ENCODE assay signal across 7 cellular contexts in genomic region chr11:64810891-64811272, GRCh38. TPM values are rescaled to one million over a fixed set of nuclear protein-coding genes. Genes with fewer than 3 reads are reported as not detected.
DNase-seq lines count a peak whose midpoint lies in the region; ATAC-seq, FAIRE-seq and TF ChIP-seq lines count a peak whose summit lies in the region.

No MANE protein-coding gene starts in this region.

- no peak for FAIRE-seq in small intestine (lab: Jason Lieb, UNC)

- H3K4me3 Mint-ChIP-seq in activated T-helper 1 cell treated with anti-CD3 and anti-CD28 coated beads, Interleukin-12 subunit alpha, Interleukin-12 subunit beta, Interleukin-2, Interleukin-4 antibody, amounts not matched to agents 30 ng/mL and 10 ng/mL and 1 ng/mL, durations not matched to agents 14 hours and 24 hours and 36 hours, result peak overlapping the region; percentile 95

- H3K27ac ChIP-seq in small intestine (ENCODE audit: low read depth in 1 of 2, low read length in 1 of 2), result peak overlapping the region in 1 of 2 donors; percentile 84

- no peaks in the 10 kb centered on the region for H3K9me3 Mint-ChIP-seq in activated T-helper 1 cell treated with anti-CD3 and anti-CD28 coated beads, Interleukin-12 subunit alpha, Interleukin-12 subunit beta, Interleukin-2, Interleukin-4 antibody, amounts not matched to agents 30 ng/mL and 10 ng/mL and 1 ng/mL, durations not matched to agents 14 hours and 24 hours and 36 hours

- WGBS in small intestine, 3 donors, result 38 to 44% (median 40%) methylated on average over 17 of the region's 17 CpGs

- H3K27ac Mint-ChIP-seq in activated T-helper 1 cell treated with anti-CD3 and anti-CD28 coated beads, Interleukin-12 subunit alpha, Interleukin-12 subunit beta, Interleukin-2, Interleukin-4 antibody, amounts not matched to agents 30 ng/mL and 10 ng/mL and 1 ng/mL, durations not matched to agents 14 hours and 24 hours and 36 hours, result peak overlapping the region; percentile 89

- peaks cover 0 to 1% of the 10 kb centered on the region in 2 donors for H3K4me1 ChIP-seq in small intestine (ENCODE audit: control insufficient read depth in 2 of 2, insufficient read depth in 1 of 2, low read depth in 1 of 2, low read length in 1 of 2)

- peaks cover 14% of the 10 kb centered on the region for H3K36me3 Mint-ChIP-seq in activated T-helper 1 cell treated with anti-CD3 and anti-CD28 coated beads, Interleukin-12 subunit alpha, Interleukin-12 subunit beta, Interleukin-2, Interleukin-4 antibody, amounts not matched to agents 30 ng/mL and 10 ng/mL and 1 ng/mL, durations not matched to agents 14 hours and 24 hours and 36 hours (ENCODE audit: low read depth)

- TF ChIP-seq CTCF in GM12864 (IDR thresholded peaks at IDR 0.05; ENCODE audit: low read depth, low read length, missing control alignments), result no peak

- H3K4me1 Mint-ChIP-seq in activated T-helper 1 cell treated with anti-CD3 and anti-CD28 coated beads, Interleukin-12 subunit alpha, Interleukin-12 subunit beta, Interleukin-2, Interleukin-4 antibody, amounts not matched to agents 30 ng/mL and 10 ng/mL and 1 ng/mL, durations not matched to agents 14 hours and 24 hours and 36 hours (ENCODE audit: low read depth), result peaks cover 22% of the 10 kb centered on the region

- no peaks in the 10 kb centered on the region for H3K36me3 ChIP-seq in small intestine (ENCODE audit: control insufficient read depth in 2 of 2, insufficient read depth in 2 of 2, low read length in 2 of 2)

- peak; percentile 18 for ATAC-seq in HG03354 (IDR thresholded peaks at IDR 0.05; ENCODE audit: poor library complexity, severe bottlenecking, unreplicated experiment)
- peak; percentile 3 for ATAC-seq in left ventricle myocardium superior
- no peak for ATAC-seq in GM18505 (IDR thresholded peaks at IDR 0.05; ENCODE audit: unreplicated experiment)

- H3K9me3 ChIP-seq in small intestine (ENCODE audit: control insufficient read depth, low read depth), result no peaks in the 10 kb centered on the region

- H3K4me3 ChIP-seq in GM12864 (ENCODE audit: low read depth, low read length) (peak overlapping the region; percentile 85), small intestine (ENCODE audit: low read depth in 1 of 2, low read length in 2 of 2) (peak overlapping the region; percentile 73 to 87)

- peaks cover 5% of the 10 kb centered on the region for H3K27me3 Mint-ChIP-seq in activated T-helper 1 cell treated with anti-CD3 and anti-CD28 coated beads, Interleukin-12 subunit alpha, Interleukin-12 subunit beta, Interleukin-2, Interleukin-4 antibody, amounts not matched to agents 30 ng/mL and 10 ng/mL and 1 ng/mL, durations not matched to agents 14 hours and 24 hours and 36 hours (ENCODE audit: insufficient read depth)

- intact Hi-C loops in activated T-helper 1 cell treated with anti-CD3 and anti-CD28 coated beads, Interleukin-12 subunit alpha, Interleukin-12 subunit beta, Interleukin-2, Interleukin-4 antibody, amounts not matched to agents 30 ng/mL and 10 ng/mL and 1 ng/mL, durations not matched to agents 14 hours and 24 hours and 36 hours (cut with micrococcal nuclease), result loop anchor here (1.0 to 2.0 kb wide), 8 partner anchors 9 to 306 kb away; partner anchors contain the start of genes ATG2A, CDCA5, RASGRP2 and SF1
- intact Hi-C loops in left ventricle myocardium superior (cut with micrococcal nuclease), result no loop called here

- no peaks in the 10 kb centered on the region for H3K27me3 ChIP-seq in small intestine (ENCODE audit: control insufficient read depth in 2 of 2, insufficient read depth in 2 of 2, low read length in 2 of 2)

- TF ChIP-seq POLR2A in GM18505 (IDR thresholded peaks at IDR 0.05; ENCODE audit: borderline replicate concordance, extremely low read depth, insufficient read depth, insufficient read length), result no peak

- DNase-seq in GM12864 (ENCODE audit: low read depth), result no peak
- DNase-seq in activated T-helper 1 cell treated with anti-CD3 and anti-CD28 coated beads, Interleukin-12 subunit alpha, Interleukin-12 subunit beta, Interleukin-2, Interleukin-4 antibody, amounts not matched to agents 30 ng/mL and 10 ng/mL and 1 ng/mL, durations not matched to agents 14 hours and 24 hours and 36 hours (ENCODE audit: low spot score), result peak; percentile 47
- DNase-seq in left ventricle myocardium superior, result peak; percentile 48
- peak; percentile 58 for DNase-seq in small intestine
- no peak for DNase-seq in NCI-H128 (lab: John Stamatoyannopoulos, UW; ENCODE audit: unreplicated experiment)

RNA-seq across cellular contexts. Expression of gene MEN1, which starts 0.5 kb away (rescaled TPM):
- 39.6 and 43.8 TPM in 2 replicates for total RNA-seq in activated T-helper 1 cell treated with anti-CD3 and anti-CD28 coated beads, Interleukin-12 subunit alpha, Interleukin-12 subunit beta, Interleukin-2, Interleukin-4 antibody, amounts not matched to agents 30 ng/mL and 10 ng/mL and 1 ng/mL, durations not matched to agents 14 hours and 24 hours and 36 hours
- 9.1 TPM for total RNA-seq in left ventricle myocardium superior
- 10 to 100 TPM; 17.6 to 27.1 (median 23.4) TPM for polyA plus RNA-seq in small intestine

RNA-seq across cellular contexts. Expression of gene MAP4K2, which starts 7.9 kb away (rescaled TPM):
- total RNA-seq in activated T-helper 1 cell treated with anti-CD3 and anti-CD28 coated beads, Interleukin-12 subunit alpha, Interleukin-12 subunit beta, Interleukin-2, Interleukin-4 antibody, amounts not matched to agents 30 ng/mL and 10 ng/mL and 1 ng/mL, durations not matched to agents 14 hours and 24 hours and 36 hours, result 70.2 and 70.7 TPM in 2 replicates
- 8.6 TPM for total RNA-seq in left ventricle myocardium superior
- 10 to 100 TPM in 1 of 3 donors, 1 to 10 TPM in 2; 9.2 to 13.6 (median 9.7) TPM for polyA plus RNA-seq in small intestine

RNA-seq across cellular contexts. Expression of gene SF1, which starts 32.5 kb away (rescaled TPM):
- 518 and 538 TPM in 2 replicates for total RNA-seq in activated T-helper 1 cell treated with anti-CD3 and anti-CD28 coated beads, Interleukin-12 subunit alpha, Interleukin-12 subunit beta, Interleukin-2, Interleukin-4 antibody, amounts not matched to agents 30 ng/mL and 10 ng/mL and 1 ng/mL, durations not matched to agents 14 hours and 24 hours and 36 hours
- 191 TPM for total RNA-seq in left ventricle myocardium superior
- polyA plus RNA-seq in small intestine, result 10 to 100 TPM; 69.8 to 90.3 (median 76.7) TPM

RNA-seq across cellular contexts. Expression of gene CDC42BPG, which starts 33.6 kb away (rescaled TPM):
- 0.29 and 0.44 TPM in 2 replicates for total RNA-seq in activated T-helper 1 cell treated with anti-CD3 and anti-CD28 coated beads, Interleukin-12 subunit alpha, Interleukin-12 subunit beta, Interleukin-2, Interleukin-4 antibody, amounts not matched to agents 30 ng/mL and 10 ng/mL and 1 ng/mL, durations not matched to agents 14 hours and 24 hours and 36 hours
- total RNA-seq in left ventricle myocardium superior, result 0.40 TPM
- polyA plus RNA-seq in small intestine, result 10 to 100 TPM; 12.1 to 36.5 (median 27.0) TPM

RNA-seq across cellular contexts. Expression of gene PYGM, which starts 51.1 kb away (rescaled TPM):
- 2.7 and 4.8 TPM in 2 replicates for total RNA-seq in activated T-helper 1 cell treated with anti-CD3 and anti-CD28 coated beads, Interleukin-12 subunit alpha, Interleukin-12 subunit beta, Interleukin-2, Interleukin-4 antibody, amounts not matched to agents 30 ng/mL and 10 ng/mL and 1 ng/mL, durations not matched to agents 14 hours and 24 hours and 36 hours
- total RNA-seq in left ventricle myocardium superior, result 175 TPM
- polyA plus RNA-seq in small intestine, result 1 to 10 TPM in 2 of 3 donors, under 1 TPM in 1; 0.54 to 1.5 (median 1.1) TPM

Comparison
In these comparisons a context has a peak if more than half of its experiments do, and no peak if none do; other contexts are left out.
1. DNase-seq: peak in activated T-helper 1 cell treated with anti-CD3 and anti-CD28 coated beads, Interleukin-12 subunit alpha, Interleukin-12 subunit beta, Interleukin-2, Interleukin-4 antibody, amounts not matched to agents 30 ng/mL and 10 ng/mL and 1 ng/mL, durations not matched to agents 14 hours and 24 hours and 36 hours (single experiment), left ventricle myocardium superior (single experiment) and small intestine (single experiment); none in GM12864 (single experiment) and NCI-H128 (single experiment).